8 cellular contexts compared by ENCODE assay signal in genomic region chr16:53130193-53131049, GRCh38.
A peak's percentile ranks its signal among the peaks of the same experiment; 100 is the strongest.
DNase-seq lines count a peak whose midpoint lies in the region; ATAC-seq lines count a peak whose summit lies in the region.

No MANE protein-coding gene starts in this region.

- no peaks in the 10 kb centered on the region for H3K27me3 ChIP-seq in BLaER1

- H4K20me1 ChIP-seq in BLaER1: peaks cover 41% of the 10 kb centered on the region

- ATAC-seq in HG03457 (IDR thresholded peaks at IDR 0.05; ENCODE audit: unreplicated experiment): peak; percentile 79

- peak overlapping the region; percentile 88 for H3K9ac ChIP-seq in BLaER1

- peak overlapping the region; percentile 92 for H3K27ac ChIP-seq in BLaER1
- H3K27ac ChIP-seq in cingulate gyrus (ENCODE audit: low read depth, low read length): peak overlapping the region; percentile 91

- H3K36me3 ChIP-seq in BLaER1: no peaks in the 10 kb centered on the region

- peaks cover 33% of the 10 kb centered on the region for H3K4me1 ChIP-seq in BLaER1

- H3K9me3 ChIP-seq in BLaER1: no peaks in the 10 kb centered on the region

- H3K4me2 ChIP-seq in BLaER1: peak overlapping the region; percentile 87

- DNase-seq in GM19240 (ENCODE audit: insufficient read length, low spot score): peak; percentile 94
- peak; percentile 96 for DNase-seq in NCI-H510A treated with DMSO at 0.1 percent for 48 hours (lab: John Stamatoyannopoulos, UW)
- peak; percentile 94 to 95 for DNase-seq in activated CD4-positive, alpha-beta T cell treated with anti-CD3 and anti-CD28 coated beads for 4 hours
- DNase-seq in left kidney (ENCODE audit: low read depth, low spot score): peak; percentile 98
- DNase-seq in stimulated activated CD4-positive, alpha-beta T cell treated with anti-CD3 and anti-CD28 coated beads, Interleukin-1b, Interleukin-23, amount 100 ng/mL, for 48 hours: peak; percentile 90

- peak overlapping the region; percentile 87 for H3K4me3 ChIP-seq in BLaER1

Comparison
In these comparisons a context has a peak if more than half of its experiments do, and no peak if none do; other contexts are left out.
1. Peak in every context shown above with its lines: DNase-seq, ATAC-seq, H3K4me3 ChIP-seq and H3K27ac ChIP-seq.